In genomic region chr14:64720190-64720589, GRCh38 we compare ENCODE assay signal across 1 cellular context.
TF ChIP-seq lines count a peak whose summit lies in the region.

No MANE protein-coding gene starts in this region.

TF ChIP-seq in HEK293, 187 proteins besides CTCF, POLR2A, EP300 and RAD21 (continued from another document):
- TF ChIP-seq ZNF121 (tag by site-specific recombination; IDR thresholded peaks at IDR 0.05) (no peak), ZNF302 (tag by site-specific recombination; IDR thresholded peaks at IDR 0.05; ENCODE audit: low read depth) (no peak), ZNF514 (tag by site-specific recombination; IDR thresholded peaks at IDR 0.05) (no peak), ZNF362 (tag by site-specific recombination; IDR thresholded peaks at IDR 0.05) (no peak), ZEB2 (tag by site-specific recombination; IDR thresholded peaks at IDR 0.05) (0 out of 2 replicates have a peak, but pooled peaks have one; percentile 49), ZSCAN16 (tag by site-specific recombination; IDR thresholded peaks at IDR 0.05) (no peak), ZNF280C (tag by site-specific recombination; IDR thresholded peaks at IDR 0.05) (no peak), ZNF677 (tag by site-specific recombination; IDR thresholded peaks at IDR 0.05) (no peak), ZNF571 (tag by site-specific recombination; IDR thresholded peaks at IDR 0.05) (no peak), BCL11A (tag by site-specific recombination; IDR thresholded peaks at IDR 0.05; ENCODE audit: low read depth) (peak; percentile 44; the same call in 1 of the 2 replicates), ZNF510 (tag by site-specific recombination; IDR thresholded peaks at IDR 0.05; ENCODE audit: insufficient replicate concordance) (no peak), ZNF133 (tag by site-specific recombination; IDR thresholded peaks at IDR 0.05) (no peak), ZNF146 (tag by site-specific recombination; IDR thresholded peaks at IDR 0.05) (no peak), ZNF311 (tag by site-specific recombination; IDR thresholded peaks at IDR 0.05; ENCODE audit: borderline replicate concordance) (no peak), ZNF660 (tag by site-specific recombination; IDR thresholded peaks at IDR 0.05) (0 out of 2 replicates have a peak, but pooled peaks have one; percentile 40), ZNF777 (tag by site-specific recombination; IDR thresholded peaks at IDR 0.05; ENCODE audit: borderline replicate concordance) (no peak), ZNF114 (tag by site-specific recombination; IDR thresholded peaks at IDR 0.05) (no peak), PRDM6 (tag by site-specific recombination; IDR thresholded peaks at IDR 0.05) (no peak), ATF2 (tag by site-specific recombination; IDR thresholded peaks at IDR 0.05; ENCODE audit: low read depth) (peak; percentile 46)
- TF ChIP-seq, protein P1, sequence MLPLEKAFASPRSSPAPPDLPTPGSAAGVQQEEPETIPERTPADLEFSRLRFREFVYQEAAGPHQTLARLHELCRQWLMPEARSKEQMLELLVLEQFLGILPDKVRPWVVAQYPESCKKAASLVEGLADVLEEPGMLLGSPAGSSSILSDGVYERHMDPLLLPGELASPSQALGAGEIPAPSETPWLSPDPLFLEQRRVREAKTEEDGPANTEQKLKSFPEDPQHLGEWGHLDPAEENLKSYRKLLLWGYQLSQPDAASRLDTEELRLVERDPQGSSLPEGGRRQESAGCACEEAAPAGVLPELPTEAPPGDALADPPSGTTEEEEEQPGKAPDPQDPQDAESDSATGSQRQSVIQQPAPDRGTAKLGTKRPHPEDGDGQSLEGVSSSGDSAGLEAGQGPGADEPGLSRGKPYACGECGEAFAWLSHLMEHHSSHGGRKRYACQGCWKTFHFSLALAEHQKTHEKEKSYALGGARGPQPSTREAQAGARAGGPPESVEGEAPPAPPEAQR (tag by site-specific recombination; IDR thresholded peaks at IDR 0.05) = no peak
- TF ChIP-seq, protein P2, sequence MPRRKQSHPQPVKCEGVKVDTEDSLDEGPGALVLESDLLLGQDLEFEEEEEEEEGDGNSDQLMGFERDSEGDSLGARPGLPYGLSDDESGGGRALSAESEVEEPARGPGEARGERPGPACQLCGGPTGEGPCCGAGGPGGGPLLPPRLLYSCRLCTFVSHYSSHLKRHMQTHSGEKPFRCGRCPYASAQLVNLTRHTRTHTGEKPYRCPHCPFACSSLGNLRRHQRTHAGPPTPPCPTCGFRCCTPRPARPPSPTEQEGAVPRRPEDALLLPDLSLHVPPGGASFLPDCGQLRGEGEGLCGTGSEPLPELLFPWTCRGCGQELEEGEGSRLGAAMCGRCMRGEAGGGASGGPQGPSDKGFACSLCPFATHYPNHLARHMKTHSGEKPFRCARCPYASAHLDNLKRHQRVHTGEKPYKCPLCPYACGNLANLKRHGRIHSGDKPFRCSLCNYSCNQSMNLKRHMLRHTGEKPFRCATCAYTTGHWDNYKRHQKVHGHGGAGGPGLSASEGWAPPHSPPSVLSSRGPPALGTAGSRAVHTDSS (tag by site-specific recombination; IDR thresholded peaks at IDR 0.05) = no peak
- TF ChIP-seq, protein P3, sequence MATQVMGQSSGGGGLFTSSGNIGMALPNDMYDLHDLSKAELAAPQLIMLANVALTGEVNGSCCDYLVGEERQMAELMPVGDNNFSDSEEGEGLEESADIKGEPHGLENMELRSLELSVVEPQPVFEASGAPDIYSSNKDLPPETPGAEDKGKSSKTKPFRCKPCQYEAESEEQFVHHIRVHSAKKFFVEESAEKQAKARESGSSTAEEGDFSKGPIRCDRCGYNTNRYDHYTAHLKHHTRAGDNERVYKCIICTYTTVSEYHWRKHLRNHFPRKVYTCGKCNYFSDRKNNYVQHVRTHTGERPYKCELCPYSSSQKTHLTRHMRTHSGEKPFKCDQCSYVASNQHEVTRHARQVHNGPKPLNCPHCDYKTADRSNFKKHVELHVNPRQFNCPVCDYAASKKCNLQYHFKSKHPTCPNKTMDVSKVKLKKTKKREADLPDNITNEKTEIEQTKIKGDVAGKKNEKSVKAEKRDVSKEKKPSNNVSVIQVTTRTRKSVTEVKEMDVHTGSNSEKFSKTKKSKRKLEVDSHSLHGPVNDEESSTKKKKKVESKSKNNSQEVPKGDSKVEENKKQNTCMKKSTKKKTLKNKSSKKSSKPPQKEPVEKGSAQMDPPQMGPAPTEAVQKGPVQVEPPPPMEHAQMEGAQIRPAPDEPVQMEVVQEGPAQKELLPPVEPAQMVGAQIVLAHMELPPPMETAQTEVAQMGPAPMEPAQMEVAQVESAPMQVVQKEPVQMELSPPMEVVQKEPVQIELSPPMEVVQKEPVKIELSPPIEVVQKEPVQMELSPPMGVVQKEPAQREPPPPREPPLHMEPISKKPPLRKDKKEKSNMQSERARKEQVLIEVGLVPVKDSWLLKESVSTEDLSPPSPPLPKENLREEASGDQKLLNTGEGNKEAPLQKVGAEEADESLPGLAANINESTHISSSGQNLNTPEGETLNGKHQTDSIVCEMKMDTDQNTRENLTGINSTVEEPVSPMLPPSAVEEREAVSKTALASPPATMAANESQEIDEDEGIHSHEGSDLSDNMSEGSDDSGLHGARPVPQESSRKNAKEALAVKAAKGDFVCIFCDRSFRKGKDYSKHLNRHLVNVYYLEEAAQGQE (tag by site-specific recombination; IDR thresholded peaks at IDR 0.05) = no peak
